ENCODE assay signal across 2 cellular contexts in genomic region chr13:113305208-113305607, GRCh38.
A peak's percentile ranks its signal among the peaks of the same experiment; 100 is the strongest.
TF ChIP-seq lines count a peak whose summit lies in the region.

No MANE protein-coding gene starts in this region.

TF ChIP-seq in HEK293, 187 proteins besides CTCF, POLR2A, EP300 and RAD21 (continued from another document):
- TF ChIP-seq ELK4 (IDR thresholded peaks at IDR 0.05; ENCODE audit: borderline replicate concordance, low read depth, low read length) (no peak), ZNF394 (tag by site-specific recombination; IDR thresholded peaks at IDR 0.05; ENCODE audit: borderline replicate concordance) (0 out of 2 replicates have a peak, but pooled peaks have one; percentile 18), ZNF426 (tag by site-specific recombination; IDR thresholded peaks at IDR 0.05) (no peak), ZNF747 (tag by site-specific recombination; IDR thresholded peaks at IDR 0.05) (no peak), MYNN (tag by site-specific recombination; IDR thresholded peaks at IDR 0.05; ENCODE audit: borderline replicate concordance) (no peak), ZFP37 (tag by site-specific recombination; IDR thresholded peaks at IDR 0.05) (no peak; the same call in 1 of the 2 replicates), YY2 (tag by site-specific recombination; IDR thresholded peaks at IDR 0.05) (no peak), SP7 (tag by site-specific recombination; IDR thresholded peaks at IDR 0.05) (peak; percentile 72), INSM2 (tag by site-specific recombination; IDR thresholded peaks at IDR 0.05) (no peak), GLIS2 (tag by site-specific recombination; IDR thresholded peaks at IDR 0.05) (0 out of 2 replicates have a peak, but pooled peaks have one; percentile 15)
TF ChIP-seq in HEK293: peak in this region for 7.

TF ChIP-seq in WTC11, 78 proteins besides CTCF, POLR2A, EP300 and RAD21 (continued from another document):
- TF ChIP-seq ARID4B (CRISPR knock-in tag; IDR thresholded peaks at IDR 0.05; ENCODE audit: borderline replicate concordance) (no peak), ZSCAN18 (CRISPR knock-in tag; IDR thresholded peaks at IDR 0.05) (no peak), OVOL2 (CRISPR knock-in tag; IDR thresholded peaks at IDR 0.05; ENCODE audit: borderline replicate concordance) (no peak), E2F1 (CRISPR knock-in tag; IDR thresholded peaks at IDR 0.05) (no peak), USF2 (CRISPR knock-in tag; IDR thresholded peaks at IDR 0.05) (no peak), AFF4 (CRISPR knock-in tag; IDR thresholded peaks at IDR 0.05; ENCODE audit: borderline replicate concordance) (no peak), RORB (CRISPR knock-in tag; IDR thresholded peaks at IDR 0.05) (no peak)
TF ChIP-seq in WTC11: peak in this region for 0.
